In the genomic region with DNA sequence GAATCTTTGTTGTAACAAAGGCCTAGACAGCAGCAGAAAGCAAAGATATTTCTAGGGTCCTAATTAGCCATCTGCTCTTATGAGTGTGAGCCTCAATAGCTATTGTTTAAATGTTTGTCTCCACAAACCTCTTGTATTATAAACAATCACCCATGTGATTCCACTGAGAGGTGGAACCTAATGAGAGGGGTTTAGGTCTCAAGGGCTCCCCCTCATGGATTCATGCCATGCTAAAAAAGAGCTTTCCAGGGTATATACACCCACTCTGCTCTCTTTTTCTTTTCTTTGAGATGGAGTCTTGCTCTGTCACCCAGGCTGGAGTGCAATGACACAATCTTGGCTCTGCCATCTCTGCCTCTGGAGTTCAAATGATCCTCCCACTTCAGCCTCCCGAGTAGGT, we compare ENCODE assay signal across 9 cellular contexts. TPM values are rescaled to one million over a fixed set of nuclear protein-coding genes. Genes with fewer than 3 reads are reported as not detected.
DNase-seq lines count a peak whose midpoint lies in the region; ATAC-seq, FAIRE-seq and TF ChIP-seq lines count a peak whose summit lies in the region.
"Had no signal": no experiment of that assay in that cellular context is flagged by ENCODE, and none has a peak within 500 bp of the region (broad histone marks: within the 10 kb centered on the region; RNA-seq: fewer than 3 reads in every experiment).

No MANE protein-coding gene starts in this region.

- CTCF ChIA-PET in H1 (lab: Charles Lee; ENCODE audit: partially characterized antibody), result interaction anchor here (0.8 to 13.7 kb wide), 29 partner anchors 9 to 1278 kb away, joined by 3 to 279 read pairs (median 5); no protein-coding TSS in a partner anchor

- H3K23ac ChIP-seq in H1 (ENCODE audit: insufficient read length), result no peak overlapping the region

- H2AFZ ChIP-seq in H1 (ENCODE audit: low read length), result no peak overlapping the region

- peak; percentile 22 for TF ChIP-seq CTCF in GM13976 (IDR thresholded peaks at IDR 0.05; ENCODE audit: borderline replicate concordance, control extremely low read depth, extremely low read depth, insufficient read depth, missing control alignments)
- peak in 2 of 3 experiments; percentile 54 to 62; a peak in 3 of 4 replicates for TF ChIP-seq CTCF in H1 (IDR thresholded peaks at IDR 0.05; ENCODE audit: control extremely low read depth in 1 of 3, insufficient read depth in 1 of 3, low read depth in 1 of 3, low read length in 3 of 3)
- TF ChIP-seq CTCF in Peyer's patch (IDR thresholded peaks at IDR 0.05), result no peak

- no peaks in the 10 kb centered on the region; a peak in 1 of 7 replicates for H3K4me1 ChIP-seq in H1 (replicated peaks in 1 of 4; ENCODE audit: control insufficient read depth in 3 of 4, insufficient read depth in 4 of 4, low read length in 3 of 4)
- no peaks in the 10 kb centered on the region for H3K4me1 ChIP-seq in Peyer's patch

- H2BK12ac ChIP-seq in H1 (ENCODE audit: low read depth, low read length), result no peak overlapping the region

- no peak overlapping the region for H2BK15ac ChIP-seq in H1 (ENCODE audit: low read length)

- TF ChIP-seq POLR2A in H1 (IDR thresholded peaks at IDR 0.05; ENCODE audit: control extremely low read depth in 1 of 2, low read depth in 2 of 2, low read length in 2 of 2) (no peak), Peyer's patch (IDR thresholded peaks at IDR 0.05) (no peak), H54 (IDR thresholded peaks at IDR 0.05; ENCODE audit: low read depth, low read length) (no peak)

- no peak overlapping the region for H3K4me2 ChIP-seq in H1 (ENCODE audit: insufficient read depth in 1 of 2, low read depth in 2 of 2, low read length in 2 of 2)

- no peak overlapping the region for H3K14ac ChIP-seq in H1 (ENCODE audit: insufficient read length)

- no peak overlapping the region for H4K91ac ChIP-seq in H1 (replicated peaks; ENCODE audit: insufficient read length, low read length)

- in situ Hi-C loops in GM13976 (cut with MboI; ENCODE audit: low sequenced_read_pairs, unreplicated experiment), result no loop called here

- 60% methylated on average over 1 of the region's 1 CpG; no CpG with 5 or more reads in 1 of the 2 experiments for WGBS in H1 (ENCODE audit: extremely low coverage in 1 of 2, insufficient coverage in 1 of 2, insufficient read length in 1 of 2, insufficient replicate concordance in 2 of 2, low coverage in 1 of 2, low lambda C conversion rate in 2 of 2, missing lambda C conversion rate in 1 of 2), 2 experiments

- H2AK5ac ChIP-seq in H1 (ENCODE audit: low read depth, low read length), result no peak overlapping the region

- H3K4me3 ChIP-seq in H1 (ENCODE audit: extremely low read depth in 1 of 4, insufficient read depth in 2 of 4, low read depth in 3 of 4, low read length in 4 of 4) (no peak overlapping the region), Peyer's patch (no peak overlapping the region)

- TF ChIP-seq RAD21 in H1 (IDR thresholded peaks at IDR 0.05 in 1 of 2, conservative IDR thresholded peaks at IDR 0.05 in 1 of 2; ENCODE audit: low read depth in 2 of 2, low read length in 2 of 2), result peak; percentile 54 to 59

- H4K20me1 ChIP-seq in H1 (replicated peaks in 1 of 2; ENCODE audit: control insufficient read depth in 1 of 2, insufficient read depth in 2 of 2, low read length in 2 of 2), result no peaks in the 10 kb centered on the region

- no peak overlapping the region for H3K56ac ChIP-seq in H1 (replicated peaks; ENCODE audit: insufficient read length, low read depth, low read length)

- no peak overlapping the region for H3K18ac ChIP-seq in H1 (ENCODE audit: extremely low read depth, low read length)

- peak; percentile 61 for ATAC-seq in GM21529 (IDR thresholded peaks at IDR 0.05; ENCODE audit: unreplicated experiment)
- ATAC-seq in HG03460 (IDR thresholded peaks at IDR 0.05; ENCODE audit: unreplicated experiment), result peak; percentile 62

- H3K27me3 ChIP-seq in H1 (replicated peaks in 1 of 4; ENCODE audit: control insufficient read depth in 3 of 4, extremely low read depth in 1 of 4, insufficient read depth in 3 of 4, low read length in 3 of 4), result no peaks in the 10 kb centered on the region
- no peaks in the 10 kb centered on the region for H3K27me3 ChIP-seq in Peyer's patch

- no peak overlapping the region for H2BK120ac ChIP-seq in H1 (replicated peaks; ENCODE audit: low read depth, low read length)

- H3K4ac ChIP-seq in H1 (replicated peaks; ENCODE audit: insufficient read length, low read depth, low read length), result no peak overlapping the region

- no peak for TF ChIP-seq EP300 in H1 (IDR thresholded peaks at IDR 0.05; ENCODE audit: borderline replicate concordance in 1 of 2, low read depth in 2 of 2, low read length in 2 of 2)

- H3K79me1 ChIP-seq in H1 (ENCODE audit: low read depth, low read length), result no peaks in the 10 kb centered on the region

- H3K9me3 ChIP-seq in H1 (ENCODE audit: insufficient read depth in 2 of 2, low read depth in 1 of 2, low read length in 1 of 2) (no peaks in the 10 kb centered on the region), Peyer's patch (no peaks in the 10 kb centered on the region)

- FAIRE-seq in H1 (lab: Jason Lieb, UNC) (peak; percentile 83), H54 (lab: Jason Lieb, UNC) (no peak)

- H3K36me3 ChIP-seq in H1 (ENCODE audit: control insufficient read depth in 2 of 4, insufficient read depth in 4 of 4, low read length in 3 of 4) (no peaks in the 10 kb centered on the region), Peyer's patch (no peaks in the 10 kb centered on the region)

- POLR2A ChIA-PET in H1 (lab: Charles Lee; ENCODE audit: partially characterized antibody), result interaction anchor here (1.6 kb wide), 1 partner anchor 37 kb away, joined by 11 read pairs; no protein-coding TSS in a partner anchor

- H4K5ac ChIP-seq in H1 (ENCODE audit: insufficient read length, low read depth, low read length), result no peak overlapping the region

- DNase-seq in GM13976 (ENCODE audit: low spot score) (peak; percentile 50), H1 (ENCODE audit: low read depth in 1 of 2, low spot score in 2 of 2) (peak in 1 of 2 experiments; percentile 56), Peyer's patch (no peak), H54 (ENCODE audit: insufficient read length, low spot score) (no peak), AG20443 (ENCODE audit: low spot score) (no peak)
- DNase-seq in activated CD4-positive, alpha-beta T cell treated with anti-CD3 and anti-CD28 coated beads, Interleukin-2, amount 50 U/mL, for 48 hours, result no peak
- DNase-seq: activated CD4-positive, alpha-beta memory T cell treated with anti-CD3 and anti-CD28 coated beads, Interleukin-2, amount 10 ng/mL, durations not matched to agents 7 days and 5 days had no signal

- no peak overlapping the region for H4K8ac ChIP-seq in H1 (ENCODE audit: extremely low read depth, insufficient read depth, low read length)

- H3K9ac ChIP-seq in H1 (replicated peaks in 1 of 4; ENCODE audit: extremely low read depth in 1 of 4, low read depth in 3 of 4, low read length in 3 of 4), result no peak overlapping the region

- no peak overlapping the region for H3K27ac ChIP-seq in H1 (ENCODE audit: low read depth, low read length)
- no peak overlapping the region for H3K27ac ChIP-seq in Peyer's patch

- H3K79me2 ChIP-seq in H1 (ENCODE audit: control insufficient read depth in 1 of 2, insufficient read depth in 2 of 2, low read length in 2 of 2), result no peaks in the 10 kb centered on the region

- H3K23me2 ChIP-seq in H1 (ENCODE audit: low read depth, low read length), result no peaks in the 10 kb centered on the region; the same call in 1 of the 2 replicates

- H2BK20ac ChIP-seq in H1 (ENCODE audit: low read length), result no peak overlapping the region

- no peak overlapping the region for H2BK5ac ChIP-seq in H1 (ENCODE audit: low read depth, low read length)

TF ChIP-seq in H1, 55 proteins besides CTCF, POLR2A, EP300 and RAD21 (continues in another document):
- no peak for TF ChIP-seq NANOG (IDR thresholded peaks at IDR 0.05; ENCODE audit: insufficient read depth, low read depth, low read length, poor library complexity, severe bottlenecking)
- TF ChIP-seq, protein P1, sequence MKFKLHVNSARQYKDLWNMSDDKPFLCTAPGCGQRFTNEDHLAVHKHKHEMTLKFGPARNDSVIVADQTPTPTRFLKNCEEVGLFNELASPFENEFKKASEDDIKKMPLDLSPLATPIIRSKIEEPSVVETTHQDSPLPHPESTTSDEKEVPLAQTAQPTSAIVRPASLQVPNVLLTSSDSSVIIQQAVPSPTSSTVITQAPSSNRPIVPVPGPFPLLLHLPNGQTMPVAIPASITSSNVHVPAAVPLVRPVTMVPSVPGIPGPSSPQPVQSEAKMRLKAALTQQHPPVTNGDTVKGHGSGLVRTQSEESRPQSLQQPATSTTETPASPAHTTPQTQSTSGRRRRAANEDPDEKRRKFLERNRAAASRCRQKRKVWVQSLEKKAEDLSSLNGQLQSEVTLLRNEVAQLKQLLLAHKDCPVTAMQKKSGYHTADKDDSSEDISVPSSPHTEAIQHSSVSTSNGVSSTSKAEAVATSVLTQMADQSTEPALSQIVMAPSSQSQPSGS (IDR thresholded peaks at IDR 0.05; ENCODE audit: low read length), result no peak
- TF ChIP-seq SAP30 (IDR thresholded peaks at IDR 0.05; ENCODE audit: insufficient read depth, insufficient replicate concordance, low read length), result no peak
- no peak for TF ChIP-seq BRCA1 (IDR thresholded peaks at IDR 0.05; ENCODE audit: low read depth, low read length)
- no peak for TF ChIP-seq ASH2L (IDR thresholded peaks at IDR 0.05; ENCODE audit: low read length)
- no peak for TF ChIP-seq SP2 (IDR thresholded peaks at IDR 0.05; ENCODE audit: low read length)

RNA-seq across cellular contexts. Expression of a gene that starts 42.1 kb away (rescaled TPM):
- total RNA-seq in H1 (2021; fragmentation: NEBNext Ultra II Directional; extraction: Animal tissue kit (Norgen Biotek cat#: 25700)), result 4.1 and 5.0 TPM in 2 replicates
- 0.05 and 0.18 TPM in 2 replicates for polyA plus RNA-seq in H1 (2011; rRNA removed)
- polyA plus RNA-seq in H1 (2011; cell fraction: cytosol; rRNA removed), result 0.18 TPM
- polyA plus RNA-seq in H1 (2011; cell fraction: nucleus; rRNA removed), result 0.07 TPM
- polyA plus RNA-seq in H1 (2012, experiment 1 of 2), result 0.23 to 0.46 TPM (median 0.41 TPM) in 4 replicates
- polyA plus RNA-seq in H1 (2012, experiment 2 of 2), result not detected
- polyA plus RNA-seq in H1 (2013, experiment 1 of 2), result 3.1 TPM
- polyA plus RNA-seq in H1 (2013, experiment 2 of 2), result 3.6 TPM
- polyA minus RNA-seq in H1 (2011; rRNA and poly(A)+ RNA removed), result 0.93 and 1.2 TPM in 2 replicates
- not detected for polyA minus RNA-seq in H1 (2011; cell fraction: cytosol; rRNA and poly(A)+ RNA removed)
- 0.70 TPM for polyA minus RNA-seq in H1 (2011; cell fraction: nucleus; rRNA and poly(A)+ RNA removed)
- 1 to 10 TPM in 1 of 4 donors, under 1 TPM in 1, not detected in 2; 0.53 to 1.7 TPM for total RNA-seq in Peyer's patch

RNA-seq across cellular contexts. Expression of a gene that starts 58.4 kb away (rescaled TPM):
- 60.2 and 65.2 TPM in 2 replicates for total RNA-seq in H1 (2021; fragmentation: NEBNext Ultra II Directional; extraction: Animal tissue kit (Norgen Biotek cat#: 25700))
- 41.9 and 81.8 TPM in 2 replicates for polyA plus RNA-seq in H1 (2011; rRNA removed)
- polyA plus RNA-seq in H1 (2011; cell fraction: cytosol; rRNA removed), result 86.6 TPM
- polyA plus RNA-seq in H1 (2011; cell fraction: nucleus; rRNA removed), result 16.0 TPM
- polyA plus RNA-seq in H1 (2012, experiment 1 of 2), result 52.0 to 101 TPM (median 56.0 TPM) in 4 replicates
- polyA plus RNA-seq in H1 (2012, experiment 2 of 2), result 35.9 TPM
- polyA plus RNA-seq in H1 (2013, experiment 1 of 2), result 75.1 TPM
- 74.5 TPM for polyA plus RNA-seq in H1 (2013, experiment 2 of 2)
- 38.3 and 43.7 TPM in 2 replicates for polyA minus RNA-seq in H1 (2011; rRNA and poly(A)+ RNA removed)
- 50.1 TPM for polyA minus RNA-seq in H1 (2011; cell fraction: cytosol; rRNA and poly(A)+ RNA removed)
- 55.4 TPM for polyA minus RNA-seq in H1 (2011; cell fraction: nucleus; rRNA and poly(A)+ RNA removed)
- not detected for total RNA-seq in Peyer's patch
- total RNA-seq: activated CD4-positive, alpha-beta memory T cell treated with anti-CD3 and anti-CD28 coated beads, Interleukin-2, amount 10 ng/mL, durations not matched to agents 7 days and 5 days had no signal

Comparison
In these comparisons a context has a peak if more than half of its experiments do, and no peak if none do; other contexts are left out.
1. CTCF ChIP-seq: peak in GM13976 (single experiment) and H1 (2 of 3); none in Peyer's patch (0 of 6).
2. RNA of a gene that starts 58.4 kb away (total RNA-seq): 60.2 to 65.2 TPM in H1; not detected in Peyer's patch; every median in the first group is over 10 times any median in the second.